17 cellular contexts compared by ENCODE assay signal in genomic region chr4:76681996-76682395, GRCh38.
"Had no signal": no experiment of that assay in that cellular context is flagged by ENCODE, and none has a peak within 500 bp of the region (broad histone marks: within the 10 kb centered on the region; RNA-seq: fewer than 3 reads in every experiment).

No MANE protein-coding gene starts in this region.

- H3K4me1 Mint-ChIP-seq: activated naive CD8-positive, alpha-beta T cell treated with anti-CD3 and anti-CD28 coated beads, Interleukin-2, amount 50 U/mL, for 24 hours; stimulated activated memory B cell treated with anti-CD40 and anti-IgM and Interleukin-4, amounts not matched to agents 10 μg/mL and 1 μg/mL and 100 μg/mL, for 72 hours had no signal

- H3K9me3 ChIP-seq: body of pancreas, mucosa of descending colon, psoas muscle, spleen had no signal

- H3K27ac Mint-ChIP-seq: activated CD4-positive, alpha-beta memory T cell treated with anti-CD3 and anti-CD28 coated beads for 36 hours; activated naive CD8-positive, alpha-beta T cell treated with anti-CD3 and anti-CD28 coated beads, Interleukin-2, amount 50 U/mL, for 24 hours; activated T-helper 1 cell treated with anti-CD3 and anti-CD28 coated beads, Interleukin-12 subunit alpha, Interleukin-12 subunit beta, Interleukin-2, Interleukin-4 antibody, amounts not matched to agents 30 ng/mL and 10 ng/mL and 1 ng/mL, durations not matched to agents 14 hours and 24 hours and 36 hours; dendritic cell treated with granulocyte-macrophage colony-stimulating factor and Interleukin-4, amounts not matched to agents 40 ng/mL and 50 ng/mL, for 4 days; natural killer cell treated with Interleukin-12 subunit alpha and Interleukin-12 subunit beta and Interleukin-15 and Interleukin-18, amount 100 ng/mL, for 72 hours; stimulated activated memory B cell treated with anti-CD40 and anti-IgM and Interleukin-4, amounts not matched to agents 10 μg/mL and 1 μg/mL and 100 μg/mL, for 72 hours had no signal

- H3K4me1 ChIP-seq: psoas muscle, spleen had no signal

- H3K27me3 ChIP-seq: body of pancreas had no signal

- H3K36me3 Mint-ChIP-seq: activated CD4-positive, alpha-beta memory T cell treated with anti-CD3 and anti-CD28 coated beads for 36 hours; natural killer cell treated with Interleukin-12 subunit alpha and Interleukin-12 subunit beta and Interleukin-15 and Interleukin-18, amount 100 ng/mL, for 72 hours; stimulated activated memory B cell treated with anti-CD40 and anti-IgM and Interleukin-4, amounts not matched to agents 10 μg/mL and 1 μg/mL and 100 μg/mL, for 72 hours had no signal

- ATAC-seq: activated CD4-positive, CD25-positive, alpha-beta regulatory T cell treated with anti-CD3 and anti-CD28 coated beads, Interleukin-2, amount 50 U/mL, for 24 hours; activated naive CD8-positive, alpha-beta T cell treated with anti-CD3 and anti-CD28 coated beads, Interleukin-2, amount 50 U/mL, for 24 hours; natural killer cell treated with Interleukin-12 subunit alpha and Interleukin-12 subunit beta and Interleukin-15 and Interleukin-18, amount 100 ng/mL, for 72 hours; psoas muscle; sciatic nerve; stimulated activated memory B cell treated with anti-CD40 and anti-IgM and Interleukin-4, amounts not matched to agents 10 μg/mL and 1 μg/mL and 100 μg/mL, for 72 hours had no signal

- H3K36me3 ChIP-seq: spleen had no signal

- H3K4me3 ChIP-seq: body of pancreas, mucosa of descending colon, psoas muscle, spleen had no signal

- H3K27ac ChIP-seq: psoas muscle, spleen had no signal

- H3K9me3 Mint-ChIP-seq: activated CD4-positive, alpha-beta memory T cell treated with anti-CD3 and anti-CD28 coated beads for 36 hours; activated naive CD8-positive, alpha-beta T cell treated with anti-CD3 and anti-CD28 coated beads, Interleukin-2, amount 50 U/mL, for 24 hours; activated T-helper 1 cell treated with anti-CD3 and anti-CD28 coated beads, Interleukin-12 subunit alpha, Interleukin-12 subunit beta, Interleukin-2, Interleukin-4 antibody, amounts not matched to agents 30 ng/mL and 10 ng/mL and 1 ng/mL, durations not matched to agents 14 hours and 24 hours and 36 hours; dendritic cell treated with granulocyte-macrophage colony-stimulating factor and Interleukin-4, amounts not matched to agents 40 ng/mL and 50 ng/mL, for 4 days; natural killer cell treated with Interleukin-12 subunit alpha and Interleukin-12 subunit beta and Interleukin-15 and Interleukin-18, amount 100 ng/mL, for 72 hours; stimulated activated memory B cell treated with anti-CD40 and anti-IgM and Interleukin-4, amounts not matched to agents 10 μg/mL and 1 μg/mL and 100 μg/mL, for 72 hours had no signal

- DNase-seq: activated CD4-positive, alpha-beta memory T cell treated with anti-CD3 and anti-CD28 coated beads for 36 hours; activated naive CD4-positive, alpha-beta T cell treated with Interleukin-2 at 50 U/mL for 16 hours; activated naive CD8-positive, alpha-beta T cell treated with anti-CD3 and anti-CD28 coated beads, Interleukin-2, amount 50 U/mL, for 24 hours; body of pancreas; central memory CD4-positive, alpha-beta T cell; hippocampal formation; mucosa of descending colon; psoas muscle; spleen; stimulated activated CD4-positive, alpha-beta T cell treated with anti-CD3 and anti-CD28 coated beads, Interleukin-1b, Interleukin-23, amount 100 ng/mL, for 48 hours; SW 1271 had no signal

- H3K4me3 Mint-ChIP-seq: activated CD4-positive, alpha-beta memory T cell treated with anti-CD3 and anti-CD28 coated beads for 36 hours; activated naive CD8-positive, alpha-beta T cell treated with anti-CD3 and anti-CD28 coated beads, Interleukin-2, amount 50 U/mL, for 24 hours; activated T-helper 1 cell treated with anti-CD3 and anti-CD28 coated beads, Interleukin-12 subunit alpha, Interleukin-12 subunit beta, Interleukin-2, Interleukin-4 antibody, amounts not matched to agents 30 ng/mL and 10 ng/mL and 1 ng/mL, durations not matched to agents 14 hours and 24 hours and 36 hours; dendritic cell treated with granulocyte-macrophage colony-stimulating factor and Interleukin-4, amounts not matched to agents 40 ng/mL and 50 ng/mL, for 4 days; natural killer cell treated with Interleukin-12 subunit alpha and Interleukin-12 subunit beta and Interleukin-15 and Interleukin-18, amount 100 ng/mL, for 72 hours; stimulated activated memory B cell treated with anti-CD40 and anti-IgM and Interleukin-4, amounts not matched to agents 10 μg/mL and 1 μg/mL and 100 μg/mL, for 72 hours had no signal
